Comparison of ENCODE assay signal across 11 cellular contexts in the genomic region with DNA sequence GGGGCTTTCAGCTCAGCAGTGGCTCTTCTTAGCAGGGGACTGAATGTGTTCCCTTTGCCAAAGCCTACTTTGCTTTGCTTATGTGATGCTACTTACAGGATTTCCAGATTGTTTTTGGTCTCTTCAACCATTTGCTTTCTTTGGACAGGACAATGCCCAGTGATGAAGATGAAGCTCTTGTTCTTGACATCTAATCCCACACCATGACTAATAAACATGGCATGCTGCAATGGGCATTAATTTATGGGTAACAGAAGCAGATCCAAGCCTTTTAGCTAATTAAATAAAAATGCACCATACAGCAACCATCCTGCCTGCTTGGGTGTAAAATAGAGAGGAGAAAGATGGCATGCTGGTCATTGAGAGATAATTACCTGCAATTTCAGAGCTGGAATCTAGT.
A peak's percentile ranks its signal among the peaks of the same experiment; 100 is the strongest.
DNase-seq lines count a peak whose midpoint lies in the region; ATAC-seq and TF ChIP-seq lines count a peak whose summit lies in the region.
"Had no signal": no experiment of that assay in that cellular context is flagged by ENCODE, and none has a peak within 500 bp of the region (broad histone marks: within the 10 kb centered on the region; RNA-seq: fewer than 3 reads in every experiment).

No MANE protein-coding gene starts in this region.

- H3K4ac ChIP-seq in mesendoderm (ENCODE audit: low read depth, low read length), result no peak overlapping the region

- H2AK5ac ChIP-seq in mesendoderm (ENCODE audit: low read length), result no peak overlapping the region

- no peaks in the 10 kb centered on the region for H3K36me3 Mint-ChIP-seq in CD8-positive, alpha-beta T cell
- H3K36me3 Mint-ChIP-seq in activated naive CD8-positive, alpha-beta T cell treated with anti-CD3 and anti-CD28 coated beads for 36 hours, result no peaks in the 10 kb centered on the region

- peak overlapping the region; percentile 11 for H3K9ac ChIP-seq in Loucy (ENCODE audit: low read depth, low read length, poor library complexity, severe bottlenecking)
- no peak overlapping the region for H3K9ac ChIP-seq in mesendoderm (ENCODE audit: low read length)

- H2BK120ac ChIP-seq in mesendoderm (ENCODE audit: low read depth, low read length), result no peak overlapping the region

- H3K4me3 Mint-ChIP-seq in CD8-positive, alpha-beta T cell, result no peak overlapping the region
- no peak overlapping the region for H3K4me3 Mint-ChIP-seq in activated naive CD8-positive, alpha-beta T cell treated with anti-CD3 and anti-CD28 coated beads for 36 hours

- H2BK15ac ChIP-seq in mesendoderm (replicated peaks; ENCODE audit: low read depth), result no peak overlapping the region

- CTCF ChIA-PET in CD8-positive, alpha-beta T cell (lab: Charles Lee), result interaction anchor here (1.5 to 4.5 kb wide), 4 partner anchors 14 to 50 kb away, joined by 3 to 27 read pairs (median 7); no protein-coding TSS in a partner anchor

- no peaks in the 10 kb centered on the region for H4K20me1 ChIP-seq in Loucy (ENCODE audit: insufficient read depth, low read length, poor library complexity, severe bottlenecking)

- peak overlapping the region; percentile 14; the same call in 1 of the 2 replicates for H2AFZ ChIP-seq in Loucy (ENCODE audit: low read length)

- H3K27me3 Mint-ChIP-seq in CD8-positive, alpha-beta T cell (ENCODE audit: low read depth), result no peaks in the 10 kb centered on the region
- no peaks in the 10 kb centered on the region for H3K27me3 Mint-ChIP-seq in activated naive CD8-positive, alpha-beta T cell treated with anti-CD3 and anti-CD28 coated beads for 36 hours

- TF ChIP-seq CTCF in CD8-positive, alpha-beta T cell (IDR thresholded peaks at IDR 0.05), result no peak
- TF ChIP-seq CTCF in Loucy (conservative IDR thresholded peaks at IDR 0.05; ENCODE audit: low read length), result no peak

- H3K79me1 ChIP-seq in mesendoderm (ENCODE audit: low read length), result no peaks in the 10 kb centered on the region

- H4K5ac ChIP-seq in mesendoderm (ENCODE audit: low read length), result no peak overlapping the region

- no peaks in the 10 kb centered on the region for H3K9me3 Mint-ChIP-seq in CD8-positive, alpha-beta T cell
- no peaks in the 10 kb centered on the region for H3K9me3 Mint-ChIP-seq in activated naive CD8-positive, alpha-beta T cell treated with anti-CD3 and anti-CD28 coated beads for 36 hours

- no peak overlapping the region for H3K4me2 ChIP-seq in Loucy (ENCODE audit: low read depth, low read length, poor library complexity, severe bottlenecking)
- H3K4me2 ChIP-seq in mesendoderm (ENCODE audit: low read length), result no peak overlapping the region

- no peak for DNase-seq in CD8-positive, alpha-beta T cell
- no peak for DNase-seq in activated naive CD8-positive, alpha-beta T cell treated with anti-CD3 and anti-CD28 coated beads for 36 hours
- DNase-seq in mesendoderm, result no peak
- DNase-seq in AG08396 (ENCODE audit: low spot score), result no peak
- DNase-seq in DMS53 (lab: John Stamatoyannopoulos, UW), result no peak
- DNase-seq in NCI-H82 treated with DMSO at 0.1 percent for 48 hours (lab: John Stamatoyannopoulos, UW; ENCODE audit: unreplicated experiment), result no peak
- no peak for DNase-seq in T-helper 9 cell
- DNase-seq: NCI-H1436, OCI-M1 had no signal

- H2BK5ac ChIP-seq in mesendoderm (ENCODE audit: low read length), result no peak overlapping the region

- no peak overlapping the region for H3K56ac ChIP-seq in mesendoderm (ENCODE audit: low read length)

- H3K4me3 ChIP-seq in CD8-positive, alpha-beta T cell (ENCODE audit: low read depth, low read length), result no peak overlapping the region
- H3K4me3 ChIP-seq in Loucy (ENCODE audit: low read length, poor library complexity, severe bottlenecking) (no peak overlapping the region), mesendoderm (ENCODE audit: low read length) (no peak overlapping the region)

- no peaks in the 10 kb centered on the region for H3K9me3 ChIP-seq in CD8-positive, alpha-beta T cell (ENCODE audit: low read length)
- no peaks in the 10 kb centered on the region for H3K9me3 ChIP-seq in Loucy (ENCODE audit: insufficient read depth, low read depth, low read length)
- H3K9me3 ChIP-seq: neutrophil had no signal

- H3K79me2 ChIP-seq in Loucy (ENCODE audit: insufficient read depth, low read length) (no peaks in the 10 kb centered on the region), mesendoderm (ENCODE audit: control insufficient read depth, insufficient read depth, low read length) (no peaks in the 10 kb centered on the region)

- intact Hi-C loops in CD8-positive, alpha-beta T cell (cut with DNase I, micrococcal nuclease), result loop anchor here in 1 of 2 experiments (5.0 kb wide), 1 partner anchor 114 kb away; no protein-coding TSS in a partner anchor

- H3K27ac Mint-ChIP-seq in CD8-positive, alpha-beta T cell, result peak overlapping the region; percentile 67
- peak overlapping the region; percentile 90 for H3K27ac Mint-ChIP-seq in activated naive CD8-positive, alpha-beta T cell treated with anti-CD3 and anti-CD28 coated beads for 36 hours

- peaks cover 69% of the 10 kb centered on the region for H3K4me1 Mint-ChIP-seq in CD8-positive, alpha-beta T cell (ENCODE audit: low read depth)
- peaks cover 69% of the 10 kb centered on the region for H3K4me1 Mint-ChIP-seq in activated naive CD8-positive, alpha-beta T cell treated with anti-CD3 and anti-CD28 coated beads for 36 hours

- POLR2A ChIA-PET in CD8-positive, alpha-beta T cell (lab: Charles Lee), result interaction anchor here (2.4 kb wide), 1 partner anchor 12 kb away, joined by 7 read pairs; no protein-coding TSS in a partner anchor

- H3K27ac ChIP-seq in CD8-positive, alpha-beta T cell (ENCODE audit: low read depth, low read length), result no peak overlapping the region
- H3K27ac ChIP-seq in mesendoderm (ENCODE audit: low read depth, low read length), result no peak overlapping the region
- H3K27ac ChIP-seq: neutrophil had no signal

- H4K8ac ChIP-seq in mesendoderm (ENCODE audit: low read depth, low read length), result no peak overlapping the region

- peaks cover 45% of the 10 kb centered on the region for H3K4me1 ChIP-seq in CD8-positive, alpha-beta T cell (ENCODE audit: insufficient read depth, low read length)
- H3K4me1 ChIP-seq in Loucy (ENCODE audit: insufficient read depth, low read length, poor library complexity, severe bottlenecking) (peaks cover 43% of the 10 kb centered on the region), mesendoderm (ENCODE audit: control insufficient read depth, low read depth, low read length) (no peaks in the 10 kb centered on the region)

- no peak overlapping the region for H3K18ac ChIP-seq in mesendoderm (ENCODE audit: low read length)

- H3F3A ChIP-seq in Loucy (ENCODE audit: low read depth), result no peaks in the 10 kb centered on the region

- no peaks in the 10 kb centered on the region for H3K36me3 ChIP-seq in CD8-positive, alpha-beta T cell (ENCODE audit: insufficient read depth, low read length)
- H3K36me3 ChIP-seq in Loucy (ENCODE audit: insufficient read depth, low read length) (no peaks in the 10 kb centered on the region), mesendoderm (ENCODE audit: control insufficient read depth, insufficient read depth, low read length) (no peaks in the 10 kb centered on the region)
- H3K36me3 ChIP-seq: neutrophil had no signal

- H3K23ac ChIP-seq in mesendoderm (ENCODE audit: low read length), result peak overlapping the region; percentile 29

- no peaks in the 10 kb centered on the region for H3K27me3 ChIP-seq in CD8-positive, alpha-beta T cell (ENCODE audit: insufficient read depth, low read length)
- no peaks in the 10 kb centered on the region for H3K27me3 ChIP-seq in Loucy (ENCODE audit: insufficient read depth, low read length, poor library complexity, severe bottlenecking)
- H3K27me3 ChIP-seq in mesendoderm (ENCODE audit: insufficient read depth, low read length, poor library complexity), result no peaks in the 10 kb centered on the region
- H3K27me3 ChIP-seq: neutrophil had no signal

- no peaks in the 10 kb centered on the region for H3K9me2 ChIP-seq in Loucy (replicated peaks; ENCODE audit: low read depth, low read length)

- no peak for ATAC-seq in CD8-positive, alpha-beta T cell
